In genomic region chr7:159140170-159140910, GRCh38 we compare ENCODE assay signal across 21 cellular contexts. TPM values are rescaled to one million over a fixed set of nuclear protein-coding genes. Genes with fewer than 3 reads are reported as not detected.
DNase-seq lines count a peak whose midpoint lies in the region; ATAC-seq, FAIRE-seq and TF ChIP-seq lines count a peak whose summit lies in the region.
"Had no signal": no experiment of that assay in that cellular context is flagged by ENCODE, and none has a peak within 500 bp of the region (broad histone marks: within the 10 kb centered on the region; RNA-seq: fewer than 3 reads in every experiment).

No MANE protein-coding gene starts in this region.

- H3K27me3 Mint-ChIP-seq in type B pancreatic cell, result peaks cover 73% of the 10 kb centered on the region

- H3K27me3 ChIP-seq in left ventricle myocardium inferior (ENCODE audit: low read depth) (peaks cover 28% of the 10 kb centered on the region), PC-3 (ENCODE audit: low read length) (peaks cover 49% of the 10 kb centered on the region)

- H3K4me3 ChIP-seq in left ventricle myocardium inferior (no peak overlapping the region), LNCaP clone FGC (ENCODE audit: low read depth, low read length) (no peak overlapping the region), kidney (ENCODE audit: low read length in 2 of 2) (no peak overlapping the region), PC-3 (ENCODE audit: low read length) (no peak overlapping the region)
- H3K4me3 ChIP-seq: MG63 had no signal

- H3K79me2 ChIP-seq in PC-3 (ENCODE audit: low read length), result no peaks in the 10 kb centered on the region

- intact Hi-C loops in left ventricle myocardium inferior (cut with micrococcal nuclease) (no loop called here), Right ventricle myocardium superior (cut with DNase I) (loop anchor here (10.0 kb wide), 1 partner anchor 96 kb away; no protein-coding TSS in a partner anchor), kidney (cut with DNase I) (no loop called here), PC-3 (cut with micrococcal nuclease) (no loop called here)

- H3K9me2 ChIP-seq in PC-3 (replicated peaks; ENCODE audit: low read length), result no peaks in the 10 kb centered on the region

- ATAC-seq in Right ventricle myocardium superior (ENCODE audit: poor library complexity), result no peak
- ATAC-seq in PC-3, result no peak
- no peak for ATAC-seq in HG03439 (IDR thresholded peaks at IDR 0.05; ENCODE audit: unreplicated experiment)
- ATAC-seq in GM19467 (IDR thresholded peaks at IDR 0.05; ENCODE audit: unreplicated experiment), result no peak

- H3K9ac ChIP-seq in kidney (ENCODE audit: low read length in 2 of 2) (no peak overlapping the region), PC-3 (ENCODE audit: low read length) (no peak overlapping the region)

- no peak overlapping the region for H2AFZ ChIP-seq in PC-3 (ENCODE audit: low read length)

- POLR2A ChIA-PET in PC-3 (lab: Charles Lee; ENCODE audit: unreplicated experiment), result no interaction called here

- CTCF ChIA-PET in PC-3 (lab: Charles Lee), result no interaction called here

- no peaks in the 10 kb centered on the region for H4K20me1 ChIP-seq in PC-3 (ENCODE audit: low read length)

- FAIRE-seq in kidney (lab: Jason Lieb, UNC), result no peak
- FAIRE-seq: GM12892, GM19239 had no signal

- H3K4me3 Mint-ChIP-seq in type B pancreatic cell, result no peak overlapping the region
- H3K4me3 Mint-ChIP-seq: CD4-positive, alpha-beta T cell; HFFc6 had no signal

- peaks cover 24% of the 10 kb centered on the region for H3K36me3 ChIP-seq in left ventricle myocardium inferior
- H3K36me3 ChIP-seq in kidney (ENCODE audit: control insufficient read depth in 1 of 2, insufficient read depth in 2 of 2, low read length in 2 of 2), result no peaks in the 10 kb centered on the region
- H3K36me3 ChIP-seq in PC-3 (ENCODE audit: low read depth, low read length), result no peaks in the 10 kb centered on the region
- H3K36me3 ChIP-seq: MG63 had no signal

- no peak for TF ChIP-seq CTCF in left ventricle myocardium inferior (IDR thresholded peaks at IDR 0.05; ENCODE audit: borderline replicate concordance)
- TF ChIP-seq CTCF in LNCaP clone FGC (IDR thresholded peaks at IDR 0.05; ENCODE audit: control insufficient read depth, extremely low read depth, insufficient read depth), result peak; percentile 4; the same call in 1 of the 2 replicates
- TF ChIP-seq CTCF in kidney (IDR thresholded peaks at IDR 0.05; ENCODE audit: borderline replicate concordance, extremely low read depth, insufficient read depth), result no peak
- no peak for TF ChIP-seq CTCF in type B pancreatic cell (conservative IDR thresholded peaks at IDR 0.05)
- no peak for TF ChIP-seq CTCF in PC-3 (conservative IDR thresholded peaks at IDR 0.05; ENCODE audit: low read depth, low read length)

- no TSS peak for BruUV-seq in PC-3 (replicated peaks; lab: Mats Ljungman, UMichigan)

- H3K9me3 ChIP-seq in left ventricle myocardium inferior (replicated peaks) (no peaks in the 10 kb centered on the region), kidney (ENCODE audit: control insufficient read depth in 1 of 2, low read length in 2 of 2) (peaks cover 0 to 2% of the 10 kb centered on the region in 2 donors), PC-3 (ENCODE audit: low read length) (no peaks in the 10 kb centered on the region)
- H3K9me3 ChIP-seq: MG63 had no signal

- peak overlapping the region; percentile 67 for H3K27ac ChIP-seq in left ventricle myocardium inferior (replicated peaks)
- H3K27ac ChIP-seq in kidney (ENCODE audit: low read depth in 2 of 2, low read length in 2 of 2), result no peak overlapping the region
- H3K27ac ChIP-seq in PC-3 (ENCODE audit: low read length), result no peak overlapping the region

- no peak for DNase-seq in left ventricle myocardium inferior
- DNase-seq in Right ventricle myocardium superior, result no peak
- DNase-seq in LNCaP clone FGC (ENCODE audit: low read depth), result peak; percentile 70
- DNase-seq in kidney, result peak; percentile 26
- DNase-seq in type B pancreatic cell (ENCODE audit: extremely low spot score, unreplicated experiment), result peak; percentile 60
- DNase-seq in PC-3, result no peak
- DNase-seq: ACHN, DMS79, GDM1, GOT3, HFFc6, KG1, MG63, NCI-H1092 treated with DMSO at 0.1 percent for 48 hours, NCI-H1694 treated with DMSO at 0.1 percent for 48 hours, NCI-H69 had no signal

- no peaks in the 10 kb centered on the region for H3K36me3 Mint-ChIP-seq in type B pancreatic cell

- H3K27ac Mint-ChIP-seq in type B pancreatic cell, result no peak overlapping the region
- H3K27ac Mint-ChIP-seq: CD4-positive, alpha-beta T cell; HFFc6 had no signal

- H3K9me3 Mint-ChIP-seq in type B pancreatic cell, result no peaks in the 10 kb centered on the region
- H3K9me3 Mint-ChIP-seq: CD4-positive, alpha-beta T cell had no signal

- H3K4me1 Mint-ChIP-seq in type B pancreatic cell (ENCODE audit: unreplicated experiment), result no peaks in the 10 kb centered on the region

- H3K4me1 ChIP-seq in left ventricle myocardium inferior, result peaks cover 48% of the 10 kb centered on the region
- peaks cover 0 to under 1% of the 10 kb centered on the region in 2 donors for H3K4me1 ChIP-seq in kidney (ENCODE audit: control insufficient read depth in 1 of 2, insufficient read depth in 1 of 2, low read depth in 1 of 2, low read length in 2 of 2)
- H3K4me1 ChIP-seq in PC-3 (ENCODE audit: insufficient read depth, low read length), result no peaks in the 10 kb centered on the region; the same call in 1 of the 2 replicates

- no peak overlapping the region for H3K4me2 ChIP-seq in PC-3 (ENCODE audit: low read length)

- H3F3A ChIP-seq in PC-3 (ENCODE audit: low read length, unreplicated experiment), result no peaks in the 10 kb centered on the region

RNA-seq across cellular contexts. Expression of gene VIPR2, which starts 4.3 kb away (rescaled TPM):
- total RNA-seq in left ventricle myocardium inferior (17.5 TPM), Right ventricle myocardium superior (15.2 TPM), kidney (0.91 TPM), type B pancreatic cell (ENCODE audit: low replicate concordance) (0.12 and 0.31 TPM in 2 replicates), PC-3 (2014; rRNA removed) (not detected in 2 replicates)
- polyA plus RNA-seq in kidney (ENCODE audit: insufficient read depth, low read depth, low replicate concordance), result 1.3 TPM
- total RNA-seq: HFFc6 had no signal

Comparison
In these comparisons a context has a peak if more than half of its experiments do, and no peak if none do; other contexts are left out.
1. DNase-seq: peak in LNCaP clone FGC (single experiment), kidney (single experiment) and type B pancreatic cell (single experiment); none in left ventricle myocardium inferior (single experiment), Right ventricle myocardium superior (single experiment) and PC-3 (single experiment).